19 cellular contexts compared by ENCODE assay signal in the genomic region with DNA sequence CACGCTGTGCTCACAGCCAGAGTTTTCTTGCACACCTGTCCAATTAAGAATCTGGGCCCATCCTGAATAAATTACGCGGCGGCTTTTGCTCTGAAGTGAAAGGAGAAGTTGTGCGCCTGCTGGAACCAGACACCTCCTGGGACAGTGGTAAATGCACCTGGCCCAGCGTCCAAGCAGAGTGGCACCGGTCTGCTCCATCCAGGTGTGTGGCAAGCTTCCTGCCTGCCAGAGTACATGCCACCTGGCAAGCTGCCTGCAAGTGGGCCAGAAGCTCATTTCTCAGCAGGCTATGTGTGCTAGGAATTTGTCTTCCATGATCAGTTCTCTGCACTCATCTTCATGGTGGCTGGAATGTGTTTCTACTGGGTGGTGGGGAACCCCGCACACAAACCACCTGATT.
DNase-seq lines count a peak whose midpoint lies in the region; ATAC-seq and TF ChIP-seq lines count a peak whose summit lies in the region.
"Had no signal": no experiment of that assay in that cellular context is flagged by ENCODE, and none has a peak within 500 bp of the region (broad histone marks: within the 10 kb centered on the region; RNA-seq: fewer than 3 reads in every experiment).

No MANE protein-coding gene starts in this region.

- no peak overlapping the region for H3K4me3 ChIP-seq in right atrium auricular region
- H3K4me3 ChIP-seq: A549; BLaER1 treated with 17β-estradiol and CSF1 and Interleukin-3, amounts not matched to agents 10 nM and 100 nM had no signal

- H3K4me3 Mint-ChIP-seq in glutamatergic neuron (ENCODE audit: unreplicated experiment) = no peak overlapping the region
- H3K4me3 Mint-ChIP-seq in stimulated activated effector memory CD8-positive, alpha-beta T cell treated with anti-CD3 and anti-CD28 coated beads, Interleukin-12 subunit alpha, Interleukin-12 subunit beta, amount 100 ng/mL, for 72 hours = no peak overlapping the region
- no peak overlapping the region for H3K4me3 Mint-ChIP-seq in activated CD8-positive, alpha-beta T cell treated with anti-CD3 and anti-CD28 coated beads, Interleukin-2, amount 10 ng/mL, durations not matched to agents 7 days and 5 days
- H3K4me3 Mint-ChIP-seq: CD8-positive, alpha-beta memory T cell; T-helper 1 cell treated with Interleukin-12 subunit alpha and Interleukin-12 subunit beta and Interleukin-4 antibody, amounts not matched to agents 30 μg/mL and 1 μg/mL, for 36 hours had no signal

- H3K27ac ChIP-seq in right atrium auricular region = no peak overlapping the region
- H3K27ac ChIP-seq: A549; BLaER1 treated with 17β-estradiol and CSF1 and Interleukin-3, amounts not matched to agents 10 nM and 100 nM; KMS-11 had no signal

- POLR2A ChIA-PET in activated CD8-positive, alpha-beta T cell treated with anti-CD3 and anti-CD28 coated beads, Interleukin-2, amount 10 ng/mL, durations not matched to agents 7 days and 5 days (lab: Charles Lee) = no interaction called here

- CTCF ChIA-PET in activated CD8-positive, alpha-beta T cell treated with anti-CD3 and anti-CD28 coated beads, Interleukin-2, amount 10 ng/mL, durations not matched to agents 7 days and 5 days (lab: Charles Lee) = no interaction called here

- no peak overlapping the region for H3K27ac Mint-ChIP-seq in glutamatergic neuron (ENCODE audit: unreplicated experiment)
- H3K27ac Mint-ChIP-seq in stimulated activated effector memory CD8-positive, alpha-beta T cell treated with anti-CD3 and anti-CD28 coated beads, Interleukin-12 subunit alpha, Interleukin-12 subunit beta, amount 100 ng/mL, for 72 hours = no peak overlapping the region
- no peak overlapping the region for H3K27ac Mint-ChIP-seq in activated CD8-positive, alpha-beta T cell treated with anti-CD3 and anti-CD28 coated beads, Interleukin-2, amount 10 ng/mL, durations not matched to agents 7 days and 5 days
- H3K27ac Mint-ChIP-seq: CD8-positive, alpha-beta memory T cell; T-helper 1 cell treated with Interleukin-12 subunit alpha and Interleukin-12 subunit beta and Interleukin-4 antibody, amounts not matched to agents 30 μg/mL and 1 μg/mL, for 36 hours had no signal

- no peaks in the 10 kb centered on the region for H3K9me3 ChIP-seq in right atrium auricular region
- H3K9me3 ChIP-seq: A549 had no signal

- H3K4me1 Mint-ChIP-seq in glutamatergic neuron (ENCODE audit: low read depth, unreplicated experiment) = no peaks in the 10 kb centered on the region
- H3K4me1 Mint-ChIP-seq in stimulated activated effector memory CD8-positive, alpha-beta T cell treated with anti-CD3 and anti-CD28 coated beads, Interleukin-12 subunit alpha, Interleukin-12 subunit beta, amount 100 ng/mL, for 72 hours = no peaks in the 10 kb centered on the region
- H3K4me1 Mint-ChIP-seq in activated CD8-positive, alpha-beta T cell treated with anti-CD3 and anti-CD28 coated beads, Interleukin-2, amount 10 ng/mL, durations not matched to agents 7 days and 5 days (ENCODE audit: low read depth) = no peaks in the 10 kb centered on the region
- H3K4me1 Mint-ChIP-seq: CD8-positive, alpha-beta memory T cell had no signal

- H3K27me3 Mint-ChIP-seq in glutamatergic neuron (ENCODE audit: unreplicated experiment) = no peaks in the 10 kb centered on the region
- H3K27me3 Mint-ChIP-seq in activated CD8-positive, alpha-beta T cell treated with anti-CD3 and anti-CD28 coated beads, Interleukin-2, amount 10 ng/mL, durations not matched to agents 7 days and 5 days (ENCODE audit: low read depth) = no peaks in the 10 kb centered on the region

- DNase-seq in Right ventricle myocardium superior = peak; percentile 30
- no peak for DNase-seq in right atrium auricular region (ENCODE audit: low spot score)
- peak; percentile 65 for DNase-seq in NCI-H146 treated with DMSO at 0.1 percent for 48 hours (lab: John Stamatoyannopoulos, UW; ENCODE audit: unreplicated experiment)
- DNase-seq in NCI-H510A treated with DMSO at 0.1 percent for 48 hours (lab: John Stamatoyannopoulos, UW) = peak; percentile 94
- no peak for DNase-seq in glutamatergic neuron
- DNase-seq in stimulated activated effector memory CD8-positive, alpha-beta T cell treated with anti-CD3 and anti-CD28 coated beads, Interleukin-12 subunit alpha, Interleukin-12 subunit beta, amount 100 ng/mL, for 72 hours (ENCODE audit: low spot score in 2 of 2) = no peak
- no peak for DNase-seq in NCI-H2171 (lab: John Stamatoyannopoulos, UW)
- no peak for DNase-seq in activated CD8-positive, alpha-beta T cell treated with anti-CD3 and anti-CD28 coated beads, Interleukin-2, amount 10 ng/mL, durations not matched to agents 7 days and 5 days
- DNase-seq: CD8-positive, alpha-beta memory T cell; EL; NCI-H1048; NCI-H1930; NCI-H446; SHP77 treated with DMSO at 0.1 percent for 48 hours had no signal

- intact Hi-C loops in Right ventricle myocardium superior (cut with DNase I) = no loop called here

- TF ChIP-seq CTCF in right atrium auricular region (IDR thresholded peaks at IDR 0.05) (no peak), glutamatergic neuron (IDR thresholded peaks at IDR 0.05; ENCODE audit: partially characterized antibody, unreplicated experiment) (no peak)

- H3K36me3 ChIP-seq in right atrium auricular region = no peaks in the 10 kb centered on the region
- H3K36me3 ChIP-seq: BLaER1 treated with 17β-estradiol and CSF1 and Interleukin-3, amounts not matched to agents 10 nM and 100 nM had no signal

- H3K4me1 ChIP-seq in right atrium auricular region = no peaks in the 10 kb centered on the region
- H3K4me1 ChIP-seq: A549 had no signal

- no peak for ATAC-seq in Right ventricle myocardium superior (ENCODE audit: poor library complexity)
- no peak for ATAC-seq in stimulated activated effector memory CD8-positive, alpha-beta T cell treated with anti-CD3 and anti-CD28 coated beads, Interleukin-12 subunit alpha, Interleukin-12 subunit beta, amount 100 ng/mL, for 72 hours
- ATAC-seq in activated CD8-positive, alpha-beta T cell treated with anti-CD3 and anti-CD28 coated beads, Interleukin-2, amount 10 ng/mL, durations not matched to agents 7 days and 5 days = no peak
- ATAC-seq: A549, SK-N-SH treated with all-trans-retinoic acid at 6 μM for 48 hours had no signal

- no peaks in the 10 kb centered on the region for H3K27me3 ChIP-seq in right atrium auricular region
- H3K27me3 ChIP-seq: BLaER1 treated with 17β-estradiol and CSF1 and Interleukin-3, amounts not matched to agents 10 nM and 100 nM had no signal

- H3K9me3 Mint-ChIP-seq in glutamatergic neuron (ENCODE audit: unreplicated experiment) = no peaks in the 10 kb centered on the region
- H3K9me3 Mint-ChIP-seq in stimulated activated effector memory CD8-positive, alpha-beta T cell treated with anti-CD3 and anti-CD28 coated beads, Interleukin-12 subunit alpha, Interleukin-12 subunit beta, amount 100 ng/mL, for 72 hours = no peaks in the 10 kb centered on the region
- no peaks in the 10 kb centered on the region for H3K9me3 Mint-ChIP-seq in activated CD8-positive, alpha-beta T cell treated with anti-CD3 and anti-CD28 coated beads, Interleukin-2, amount 10 ng/mL, durations not matched to agents 7 days and 5 days (ENCODE audit: insufficient read depth)

- no peaks in the 10 kb centered on the region for H3K36me3 Mint-ChIP-seq in glutamatergic neuron (ENCODE audit: unreplicated experiment)
- H3K36me3 Mint-ChIP-seq in stimulated activated effector memory CD8-positive, alpha-beta T cell treated with anti-CD3 and anti-CD28 coated beads, Interleukin-12 subunit alpha, Interleukin-12 subunit beta, amount 100 ng/mL, for 72 hours = no peaks in the 10 kb centered on the region
- H3K36me3 Mint-ChIP-seq in activated CD8-positive, alpha-beta T cell treated with anti-CD3 and anti-CD28 coated beads, Interleukin-2, amount 10 ng/mL, durations not matched to agents 7 days and 5 days (ENCODE audit: low read depth) = no peaks in the 10 kb centered on the region

Comparison
In these comparisons a context has a peak if more than half of its experiments do, and no peak if none do; other contexts are left out.
1. DNase-seq: peak in Right ventricle myocardium superior (single experiment), NCI-H146 treated with DMSO at 0.1 percent for 48 hours (single experiment) and NCI-H510A treated with DMSO at 0.1 percent for 48 hours (single experiment); none in right atrium auricular region (single experiment), glutamatergic neuron (single experiment), stimulated activated effector memory CD8-positive, alpha-beta T cell treated with anti-CD3 and anti-CD28 coated beads, Interleukin-12 subunit alpha, Interleukin-12 subunit beta, amount 100 ng/mL, for 72 hours (0 of 2), NCI-H2171 (single experiment) and activated CD8-positive, alpha-beta T cell treated with anti-CD3 and anti-CD28 coated beads, Interleukin-2, amount 10 ng/mL, durations not matched to agents 7 days and 5 days (single experiment).